In genomic region chr19:1582201-1582600, GRCh38 we compare ENCODE assay signal across 22 cellular contexts. TPM values are rescaled to one million over a fixed set of nuclear protein-coding genes. Genes with fewer than 3 reads are reported as not detected.
DNase-seq lines count a peak whose midpoint lies in the region; ATAC-seq lines count a peak whose summit lies in the region.
"Had no signal": no experiment of that assay in that cellular context is flagged by ENCODE, and none has a peak within 500 bp of the region (broad histone marks: within the 10 kb centered on the region; RNA-seq: fewer than 3 reads in every experiment).

No MANE protein-coding gene starts in this region.

- H3K4me1 Mint-ChIP-seq in central memory CD8-positive, alpha-beta T cell = no peaks in the 10 kb centered on the region
- no peaks in the 10 kb centered on the region for H3K4me1 Mint-ChIP-seq in natural killer cell treated with Interleukin-12 subunit alpha and Interleukin-12 subunit beta and Interleukin-15 and Interleukin-18, amount 100 ng/mL, for 72 hours (ENCODE audit: low read depth in 2 of 2)
- H3K4me1 Mint-ChIP-seq: H9 had no signal

- no peaks in the 10 kb centered on the region for H3K27me3 Mint-ChIP-seq in central memory CD8-positive, alpha-beta T cell
- no peaks in the 10 kb centered on the region for H3K27me3 Mint-ChIP-seq in natural killer cell treated with Interleukin-12 subunit alpha and Interleukin-12 subunit beta and Interleukin-15 and Interleukin-18, amount 100 ng/mL, for 72 hours
- H3K27me3 Mint-ChIP-seq: B cell; CD4-positive, alpha-beta T cell had no signal

- H3K27ac Mint-ChIP-seq in central memory CD8-positive, alpha-beta T cell (ENCODE audit: low read depth) = peak overlapping the region; percentile 44
- no peak overlapping the region for H3K27ac Mint-ChIP-seq in natural killer cell treated with Interleukin-12 subunit alpha and Interleukin-12 subunit beta and Interleukin-15 and Interleukin-18, amount 100 ng/mL, for 72 hours
- H3K27ac Mint-ChIP-seq: B cell; CD4-positive, alpha-beta T cell; H9; T-helper 1 cell treated with Interleukin-12 subunit alpha and Interleukin-12 subunit beta and Interleukin-4 antibody, amounts not matched to agents 30 μg/mL and 1 μg/mL, for 36 hours had no signal

- no peak overlapping the region for H3K4me3 Mint-ChIP-seq in central memory CD8-positive, alpha-beta T cell
- no peak overlapping the region for H3K4me3 Mint-ChIP-seq in natural killer cell treated with Interleukin-12 subunit alpha and Interleukin-12 subunit beta and Interleukin-15 and Interleukin-18, amount 100 ng/mL, for 72 hours
- H3K4me3 Mint-ChIP-seq: B cell; CD4-positive, alpha-beta T cell; H9; T-helper 1 cell treated with Interleukin-12 subunit alpha and Interleukin-12 subunit beta and Interleukin-4 antibody, amounts not matched to agents 30 μg/mL and 1 μg/mL, for 36 hours had no signal

- ATAC-seq in central memory CD8-positive, alpha-beta T cell (replicated peaks; ENCODE audit: extremely low read depth, poor library complexity, severe bottlenecking) = no peak
- ATAC-seq in natural killer cell treated with Interleukin-12 subunit alpha and Interleukin-12 subunit beta and Interleukin-15 and Interleukin-18, amount 100 ng/mL, for 72 hours = no peak
- ATAC-seq in HG03378 (IDR thresholded peaks at IDR 0.05; ENCODE audit: unreplicated experiment) = no peak
- ATAC-seq: PC-3 had no signal

- peak; percentile 64 for DNase-seq in NCI-H2029 (lab: John Stamatoyannopoulos, UW)
- no peak for DNase-seq in NCI-H2029 treated with DMSO at 0.1 percent for 48 hours (lab: John Stamatoyannopoulos, UW)
- DNase-seq in COR-L47 (lab: John Stamatoyannopoulos, UW) = peak; percentile 48
- peak; percentile 30 for DNase-seq in NCI-H2196 treated with DMSO at 0.1 percent for 48 hours (lab: John Stamatoyannopoulos, UW; ENCODE audit: unreplicated experiment)
- DNase-seq in central memory CD8-positive, alpha-beta T cell (ENCODE audit: low spot score in 2 of 2) = no peak
- no peak for DNase-seq in NCI-H1930 (lab: John Stamatoyannopoulos, UW)
- no peak for DNase-seq in natural killer cell treated with Interleukin-12 subunit alpha and Interleukin-12 subunit beta and Interleukin-15 and Interleukin-18, amount 100 ng/mL, for 72 hours (ENCODE audit: low spot score)
- DNase-seq: Calu3; CD4-positive, alpha-beta T cell; DMS79 treated with DMSO at 0.1 percent for 48 hours; H9; IMR-90; NCI-H1436; NCI-H510A; PC-3; SJCRH30 had no signal

- peaks cover 18% of the 10 kb centered on the region for H3K36me3 Mint-ChIP-seq in central memory CD8-positive, alpha-beta T cell (ENCODE audit: insufficient read depth)
- no peaks in the 10 kb centered on the region for H3K36me3 Mint-ChIP-seq in natural killer cell treated with Interleukin-12 subunit alpha and Interleukin-12 subunit beta and Interleukin-15 and Interleukin-18, amount 100 ng/mL, for 72 hours

- H3K9me3 Mint-ChIP-seq in central memory CD8-positive, alpha-beta T cell = no peaks in the 10 kb centered on the region
- no peaks in the 10 kb centered on the region for H3K9me3 Mint-ChIP-seq in natural killer cell treated with Interleukin-12 subunit alpha and Interleukin-12 subunit beta and Interleukin-15 and Interleukin-18, amount 100 ng/mL, for 72 hours
- H3K9me3 Mint-ChIP-seq: CD4-positive, alpha-beta T cell; H9; T-helper 1 cell treated with Interleukin-12 subunit alpha and Interleukin-12 subunit beta and Interleukin-4 antibody, amounts not matched to agents 30 μg/mL and 1 μg/mL, for 36 hours had no signal

RNA-seq across cellular contexts. Expression of gene MBD3, which starts 10.5 kb away (rescaled TPM):
- 100 to 1,000 TPM in 1 of 2 donors, 10 to 100 TPM in 1; 92.5 to 233 TPM for total RNA-seq in natural killer cell treated with Interleukin-12 subunit alpha and Interleukin-12 subunit beta and Interleukin-15 and Interleukin-18, amount 100 ng/mL, for 72 hours

RNA-seq across cellular contexts. Expression of gene MEX3D, which starts 14.1 kb away (rescaled TPM):
- total RNA-seq in natural killer cell treated with Interleukin-12 subunit alpha and Interleukin-12 subunit beta and Interleukin-15 and Interleukin-18, amount 100 ng/mL, for 72 hours = 1 to 10 TPM; 6.8 to 7.4 TPM

RNA-seq across cellular contexts. Expression of gene UQCR11, which starts 23.1 kb away (rescaled TPM):
- total RNA-seq in natural killer cell treated with Interleukin-12 subunit alpha and Interleukin-12 subunit beta and Interleukin-15 and Interleukin-18, amount 100 ng/mL, for 72 hours = 100 to 1,000 TPM; 179 to 184 TPM

RNA-seq across cellular contexts. Expression of gene PLK5, which starts 58.3 kb away (rescaled TPM):
- total RNA-seq in natural killer cell treated with Interleukin-12 subunit alpha and Interleukin-12 subunit beta and Interleukin-15 and Interleukin-18, amount 100 ng/mL, for 72 hours = not detected
- total RNA-seq: A172, B cell, Calu3, HT1080, IMR-90, M059J, PC-3, SJCRH30 had no signal

Comparison
In these comparisons a context has a peak if more than half of its experiments do, and no peak if none do; other contexts are left out.
1. DNase-seq: peak in NCI-H2029 (single experiment), COR-L47 (single experiment) and NCI-H2196 treated with DMSO at 0.1 percent for 48 hours (single experiment); none in NCI-H2029 treated with DMSO at 0.1 percent for 48 hours (single experiment), central memory CD8-positive, alpha-beta T cell (0 of 2), NCI-H1930 (0 of 2) and natural killer cell treated with Interleukin-12 subunit alpha and Interleukin-12 subunit beta and Interleukin-15 and Interleukin-18, amount 100 ng/mL, for 72 hours (single experiment).